2 cellular contexts compared by ENCODE assay signal in the genomic region with DNA sequence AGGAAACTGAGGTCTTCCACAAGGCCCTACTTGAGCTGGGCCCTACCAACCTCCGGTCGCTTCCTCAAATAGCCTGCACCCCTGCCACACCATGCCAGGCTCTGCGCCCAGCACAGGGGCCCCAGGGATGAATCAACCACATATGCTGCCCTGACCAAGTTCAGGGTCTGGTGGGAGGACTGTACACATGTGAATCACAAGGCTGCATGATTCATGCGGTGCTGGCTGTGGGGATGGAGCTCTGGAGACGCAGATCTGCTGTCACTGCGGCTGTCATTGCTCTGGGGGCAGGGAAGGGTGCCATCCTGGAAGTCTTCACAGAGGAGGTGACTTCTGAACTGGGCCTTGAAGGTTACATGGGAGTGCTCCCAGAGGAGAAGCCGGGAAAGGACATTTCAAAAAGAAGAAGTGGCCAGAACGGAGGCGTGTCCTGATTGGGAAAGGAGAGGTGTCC.
TF ChIP-seq lines count a peak whose summit lies in the region.

No MANE protein-coding gene starts in this region.

TF ChIP-seq in SK-N-SH, 30 proteins besides CTCF, POLR2A, EP300 and RAD21 (continues in another document):
- peak; percentile 98 for TF ChIP-seq FOSL2 (IDR thresholded peaks at IDR 0.05; ENCODE audit: borderline replicate concordance, low read depth)
- no peak for TF ChIP-seq CHD2 (IDR thresholded peaks at IDR 0.05; ENCODE audit: low read length, partially characterized antibody)
- no peak for TF ChIP-seq RCOR1 (IDR thresholded peaks at IDR 0.05; ENCODE audit: low read length)
- TF ChIP-seq TCF12 (IDR thresholded peaks at IDR 0.05), result peak; percentile 93
- TF ChIP-seq, protein P1, sequence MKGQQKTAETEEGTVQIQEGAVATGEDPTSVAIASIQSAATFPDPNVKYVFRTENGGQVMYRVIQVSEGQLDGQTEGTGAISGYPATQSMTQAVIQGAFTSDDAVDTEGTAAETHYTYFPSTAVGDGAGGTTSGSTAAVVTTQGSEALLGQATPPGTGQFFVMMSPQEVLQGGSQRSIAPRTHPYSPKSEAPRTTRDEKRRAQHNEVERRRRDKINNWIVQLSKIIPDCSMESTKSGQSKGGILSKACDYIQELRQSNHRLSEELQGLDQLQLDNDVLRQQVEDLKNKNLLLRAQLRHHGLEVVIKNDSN (IDR thresholded peaks at IDR 0.05; ENCODE audit: borderline replicate concordance, low read depth), result no peak
- no peak for TF ChIP-seq MXI1 (IDR thresholded peaks at IDR 0.05; ENCODE audit: low read depth, low read length)
- TF ChIP-seq ELF1 (IDR thresholded peaks at IDR 0.05), result no peak
- TF ChIP-seq, protein P2, sequence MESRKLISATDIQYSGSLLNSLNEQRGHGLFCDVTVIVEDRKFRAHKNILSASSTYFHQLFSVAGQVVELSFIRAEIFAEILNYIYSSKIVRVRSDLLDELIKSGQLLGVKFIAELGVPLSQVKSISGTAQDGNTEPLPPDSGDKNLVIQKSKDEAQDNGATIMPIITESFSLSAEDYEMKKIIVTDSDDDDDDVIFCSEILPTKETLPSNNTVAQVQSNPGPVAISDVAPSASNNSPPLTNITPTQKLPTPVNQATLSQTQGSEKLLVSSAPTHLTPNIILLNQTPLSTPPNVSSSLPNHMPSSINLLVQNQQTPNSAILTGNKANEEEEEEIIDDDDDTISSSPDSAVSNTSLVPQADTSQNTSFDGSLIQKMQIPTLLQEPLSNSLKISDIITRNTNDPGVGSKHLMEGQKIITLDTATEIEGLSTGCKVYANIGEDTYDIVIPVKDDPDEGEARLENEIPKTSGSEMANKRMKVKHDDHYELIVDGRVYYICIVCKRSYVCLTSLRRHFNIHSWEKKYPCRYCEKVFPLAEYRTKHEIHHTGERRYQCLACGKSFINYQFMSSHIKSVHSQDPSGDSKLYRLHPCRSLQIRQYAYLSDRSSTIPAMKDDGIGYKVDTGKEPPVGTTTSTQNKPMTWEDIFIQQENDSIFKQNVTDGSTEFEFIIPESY (IDR thresholded peaks at IDR 0.05; ENCODE audit: borderline replicate concordance, low read depth), result no peak
- TF ChIP-seq TAF1 (IDR thresholded peaks at IDR 0.05; ENCODE audit: borderline replicate concordance, low read depth, low read length), result no peak
- TF ChIP-seq SMC3 (IDR thresholded peaks at IDR 0.05; ENCODE audit: low read depth, low read length), result no peak
- TF ChIP-seq, protein P3, sequence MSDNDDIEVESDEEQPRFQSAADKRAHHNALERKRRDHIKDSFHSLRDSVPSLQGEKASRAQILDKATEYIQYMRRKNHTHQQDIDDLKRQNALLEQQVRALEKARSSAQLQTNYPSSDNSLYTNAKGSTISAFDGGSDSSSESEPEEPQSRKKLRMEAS (IDR thresholded peaks at IDR 0.05; ENCODE audit: low read depth), result peak; percentile 81; the same call in 1 of the 2 replicates
- no peak for TF ChIP-seq YY1 (IDR thresholded peaks at IDR 0.05; ENCODE audit: low read depth)
- TF ChIP-seq MEF2A (IDR thresholded peaks at IDR 0.05; ENCODE audit: borderline replicate concordance, low read depth), result no peak
- no peak for TF ChIP-seq GABPA (IDR thresholded peaks at IDR 0.05; ENCODE audit: low read depth)
- TF ChIP-seq FOXJ3 (CRISPR knock-in tag; IDR thresholded peaks at IDR 0.05), result no peak
- TF ChIP-seq SIN3A (IDR thresholded peaks at IDR 0.05; ENCODE audit: borderline replicate concordance, low read depth, low read length), result no peak
- peak; percentile 57; the same call in 1 of the 2 replicates for TF ChIP-seq NFIC (IDR thresholded peaks at IDR 0.05; ENCODE audit: borderline replicate concordance)
- TF ChIP-seq POLR2AphosphoS5 (IDR thresholded peaks at IDR 0.05; ENCODE audit: low read depth, low read length), result no peak; the same call in 1 of the 2 replicates
- no peak for TF ChIP-seq EZH2phosphoT487 (IDR thresholded peaks at IDR 0.05; ENCODE audit: borderline replicate concordance, low read depth)
- TF ChIP-seq, protein P4, sequence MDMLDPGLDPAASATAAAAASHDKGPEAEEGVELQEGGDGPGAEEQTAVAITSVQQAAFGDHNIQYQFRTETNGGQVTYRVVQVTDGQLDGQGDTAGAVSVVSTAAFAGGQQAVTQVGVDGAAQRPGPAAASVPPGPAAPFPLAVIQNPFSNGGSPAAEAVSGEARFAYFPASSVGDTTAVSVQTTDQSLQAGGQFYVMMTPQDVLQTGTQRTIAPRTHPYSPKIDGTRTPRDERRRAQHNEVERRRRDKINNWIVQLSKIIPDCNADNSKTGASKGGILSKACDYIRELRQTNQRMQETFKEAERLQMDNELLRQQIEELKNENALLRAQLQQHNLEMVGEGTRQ (IDR thresholded peaks at IDR 0.05; ENCODE audit: borderline replicate concordance, low read depth, low read length), result no peak
- no peak for TF ChIP-seq NRF1 (IDR thresholded peaks at IDR 0.05; ENCODE audit: low read depth, low read length)
- TF ChIP-seq, protein P5, sequence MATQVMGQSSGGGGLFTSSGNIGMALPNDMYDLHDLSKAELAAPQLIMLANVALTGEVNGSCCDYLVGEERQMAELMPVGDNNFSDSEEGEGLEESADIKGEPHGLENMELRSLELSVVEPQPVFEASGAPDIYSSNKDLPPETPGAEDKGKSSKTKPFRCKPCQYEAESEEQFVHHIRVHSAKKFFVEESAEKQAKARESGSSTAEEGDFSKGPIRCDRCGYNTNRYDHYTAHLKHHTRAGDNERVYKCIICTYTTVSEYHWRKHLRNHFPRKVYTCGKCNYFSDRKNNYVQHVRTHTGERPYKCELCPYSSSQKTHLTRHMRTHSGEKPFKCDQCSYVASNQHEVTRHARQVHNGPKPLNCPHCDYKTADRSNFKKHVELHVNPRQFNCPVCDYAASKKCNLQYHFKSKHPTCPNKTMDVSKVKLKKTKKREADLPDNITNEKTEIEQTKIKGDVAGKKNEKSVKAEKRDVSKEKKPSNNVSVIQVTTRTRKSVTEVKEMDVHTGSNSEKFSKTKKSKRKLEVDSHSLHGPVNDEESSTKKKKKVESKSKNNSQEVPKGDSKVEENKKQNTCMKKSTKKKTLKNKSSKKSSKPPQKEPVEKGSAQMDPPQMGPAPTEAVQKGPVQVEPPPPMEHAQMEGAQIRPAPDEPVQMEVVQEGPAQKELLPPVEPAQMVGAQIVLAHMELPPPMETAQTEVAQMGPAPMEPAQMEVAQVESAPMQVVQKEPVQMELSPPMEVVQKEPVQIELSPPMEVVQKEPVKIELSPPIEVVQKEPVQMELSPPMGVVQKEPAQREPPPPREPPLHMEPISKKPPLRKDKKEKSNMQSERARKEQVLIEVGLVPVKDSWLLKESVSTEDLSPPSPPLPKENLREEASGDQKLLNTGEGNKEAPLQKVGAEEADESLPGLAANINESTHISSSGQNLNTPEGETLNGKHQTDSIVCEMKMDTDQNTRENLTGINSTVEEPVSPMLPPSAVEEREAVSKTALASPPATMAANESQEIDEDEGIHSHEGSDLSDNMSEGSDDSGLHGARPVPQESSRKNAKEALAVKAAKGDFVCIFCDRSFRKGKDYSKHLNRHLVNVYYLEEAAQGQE (IDR thresholded peaks at IDR 0.05; ENCODE audit: low read depth, low read length), result no peak; the same call in 1 of the 2 replicates
- TF ChIP-seq GATA2 (CRISPR knock-in tag; IDR thresholded peaks at IDR 0.05), result no peak
- TF ChIP-seq FOXM1 (IDR thresholded peaks at IDR 0.05; ENCODE audit: low read depth), result no peak

TF ChIP-seq in K562, 482 proteins besides CTCF, POLR2A, EP300 and RAD21 (continues in another document):
- peak; percentile 27; the same call in 1 of the 2 replicates for TF ChIP-seq EGR1 (conservative IDR thresholded peaks at IDR 0.05)
- peak; percentile 99 for TF ChIP-seq ZFP36 (IDR thresholded peaks at IDR 0.05; ENCODE audit: low read depth, low read length, partially characterized antibody)
- TF ChIP-seq CAMTA2 (CRISPR knock-in tag; conservative IDR thresholded peaks at IDR 0.05), result no peak
- TF ChIP-seq FOSL1 (tag; conservative IDR thresholded peaks at IDR 0.05), result peak; percentile 80
- TF ChIP-seq SPI1 (IDR thresholded peaks at IDR 0.05; ENCODE audit: borderline replicate concordance, low read depth, low read length), result peak; percentile 72; the same call in 1 of the 2 replicates
- TF ChIP-seq NFRKB (IDR thresholded peaks at IDR 0.05; ENCODE audit: low read depth), result no peak
- TF ChIP-seq SRSF7 (optimal IDR thresholded peaks at IDR 0.05; ENCODE audit: low read depth, low read length), result no peak
- no peak for TF ChIP-seq SREBF1 (IDR thresholded peaks at IDR 0.05; ENCODE audit: borderline replicate concordance, low read depth, low read length)
- TF ChIP-seq JUN (IDR thresholded peaks at IDR 0.05; ENCODE audit: borderline replicate concordance, low read depth, low read length), result peak; percentile 54; the same call in 1 of the 2 replicates
- no peak for TF ChIP-seq JUN (CRISPR knock-in tag; IDR thresholded peaks at IDR 0.05; ENCODE audit: borderline replicate concordance)
- TF ChIP-seq, protein P6, sequence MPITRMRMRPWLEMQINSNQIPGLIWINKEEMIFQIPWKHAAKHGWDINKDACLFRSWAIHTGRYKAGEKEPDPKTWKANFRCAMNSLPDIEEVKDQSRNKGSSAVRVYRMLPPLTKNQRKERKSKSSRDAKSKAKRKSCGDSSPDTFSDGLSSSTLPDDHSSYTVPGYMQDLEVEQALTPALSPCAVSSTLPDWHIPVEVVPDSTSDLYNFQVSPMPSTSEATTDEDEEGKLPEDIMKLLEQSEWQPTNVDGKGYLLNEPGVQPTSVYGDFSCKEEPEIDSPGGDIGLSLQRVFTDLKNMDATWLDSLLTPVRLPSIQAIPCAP (CRISPR knock-in tag; IDR thresholded peaks at IDR 0.05; ENCODE audit: borderline replicate concordance), result no peak
- TF ChIP-seq, protein P7, sequence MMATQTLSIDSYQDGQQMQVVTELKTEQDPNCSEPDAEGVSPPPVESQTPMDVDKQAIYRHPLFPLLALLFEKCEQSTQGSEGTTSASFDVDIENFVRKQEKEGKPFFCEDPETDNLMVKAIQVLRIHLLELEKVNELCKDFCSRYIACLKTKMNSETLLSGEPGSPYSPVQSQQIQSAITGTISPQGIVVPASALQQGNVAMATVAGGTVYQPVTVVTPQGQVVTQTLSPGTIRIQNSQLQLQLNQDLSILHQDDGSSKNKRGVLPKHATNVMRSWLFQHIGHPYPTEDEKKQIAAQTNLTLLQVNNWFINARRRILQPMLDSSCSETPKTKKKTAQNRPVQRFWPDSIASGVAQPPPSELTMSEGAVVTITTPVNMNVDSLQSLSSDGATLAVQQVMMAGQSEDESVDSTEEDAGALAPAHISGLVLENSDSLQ (IDR thresholded peaks at IDR 0.05), result peak; percentile 50; the same call in 1 of the 2 replicates
- TF ChIP-seq NR2C2 (CRISPR knock-in tag; IDR thresholded peaks at IDR 0.05), result no peak
- no peak for TF ChIP-seq NR2C2 (tag; IDR thresholded peaks at IDR 0.05)
- TF ChIP-seq BRD4 (IDR thresholded peaks at IDR 0.05), result no peak
- TF ChIP-seq, protein P8, sequence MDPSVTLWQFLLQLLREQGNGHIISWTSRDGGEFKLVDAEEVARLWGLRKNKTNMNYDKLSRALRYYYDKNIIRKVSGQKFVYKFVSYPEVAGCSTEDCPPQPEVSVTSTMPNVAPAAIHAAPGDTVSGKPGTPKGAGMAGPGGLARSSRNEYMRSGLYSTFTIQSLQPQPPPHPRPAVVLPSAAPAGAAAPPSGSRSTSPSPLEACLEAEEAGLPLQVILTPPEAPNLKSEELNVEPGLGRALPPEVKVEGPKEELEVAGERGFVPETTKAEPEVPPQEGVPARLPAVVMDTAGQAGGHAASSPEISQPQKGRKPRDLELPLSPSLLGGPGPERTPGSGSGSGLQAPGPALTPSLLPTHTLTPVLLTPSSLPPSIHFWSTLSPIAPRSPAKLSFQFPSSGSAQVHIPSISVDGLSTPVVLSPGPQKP (CRISPR knock-in tag; IDR thresholded peaks at IDR 0.05), result no peak
- TF ChIP-seq ZNF436 (CRISPR knock-in tag; IDR thresholded peaks at IDR 0.05), result peak; percentile 85
- TF ChIP-seq, protein P9, sequence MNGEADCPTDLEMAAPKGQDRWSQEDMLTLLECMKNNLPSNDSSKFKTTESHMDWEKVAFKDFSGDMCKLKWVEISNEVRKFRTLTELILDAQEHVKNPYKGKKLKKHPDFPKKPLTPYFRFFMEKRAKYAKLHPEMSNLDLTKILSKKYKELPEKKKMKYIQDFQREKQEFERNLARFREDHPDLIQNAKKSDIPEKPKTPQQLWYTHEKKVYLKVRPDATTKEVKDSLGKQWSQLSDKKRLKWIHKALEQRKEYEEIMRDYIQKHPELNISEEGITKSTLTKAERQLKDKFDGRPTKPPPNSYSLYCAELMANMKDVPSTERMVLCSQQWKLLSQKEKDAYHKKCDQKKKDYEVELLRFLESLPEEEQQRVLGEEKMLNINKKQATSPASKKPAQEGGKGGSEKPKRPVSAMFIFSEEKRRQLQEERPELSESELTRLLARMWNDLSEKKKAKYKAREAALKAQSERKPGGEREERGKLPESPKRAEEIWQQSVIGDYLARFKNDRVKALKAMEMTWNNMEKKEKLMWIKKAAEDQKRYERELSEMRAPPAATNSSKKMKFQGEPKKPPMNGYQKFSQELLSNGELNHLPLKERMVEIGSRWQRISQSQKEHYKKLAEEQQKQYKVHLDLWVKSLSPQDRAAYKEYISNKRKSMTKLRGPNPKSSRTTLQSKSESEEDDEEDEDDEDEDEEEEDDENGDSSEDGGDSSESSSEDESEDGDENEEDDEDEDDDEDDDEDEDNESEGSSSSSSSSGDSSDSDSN (IDR thresholded peaks at IDR 0.05; ENCODE audit: borderline replicate concordance in 1 of 2, low read depth in 2 of 2, low read length in 2 of 2), result no peak
- TF ChIP-seq SMARCA5 (IDR thresholded peaks at IDR 0.05), result peak; percentile 90
- TF ChIP-seq, protein P10, sequence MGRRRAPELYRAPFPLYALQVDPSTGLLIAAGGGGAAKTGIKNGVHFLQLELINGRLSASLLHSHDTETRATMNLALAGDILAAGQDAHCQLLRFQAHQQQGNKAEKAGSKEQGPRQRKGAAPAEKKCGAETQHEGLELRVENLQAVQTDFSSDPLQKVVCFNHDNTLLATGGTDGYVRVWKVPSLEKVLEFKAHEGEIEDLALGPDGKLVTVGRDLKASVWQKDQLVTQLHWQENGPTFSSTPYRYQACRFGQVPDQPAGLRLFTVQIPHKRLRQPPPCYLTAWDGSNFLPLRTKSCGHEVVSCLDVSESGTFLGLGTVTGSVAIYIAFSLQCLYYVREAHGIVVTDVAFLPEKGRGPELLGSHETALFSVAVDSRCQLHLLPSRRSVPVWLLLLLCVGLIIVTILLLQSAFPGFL (CRISPR knock-in tag; IDR thresholded peaks at IDR 0.05), result no peak
- TF ChIP-seq TBL1XR1 (IDR thresholded peaks at IDR 0.05; ENCODE audit: low read length in 2 of 2), result no peak
- TF ChIP-seq ZNF146 (CRISPR knock-in tag; IDR thresholded peaks at IDR 0.05; ENCODE audit: unreplicated experiment), result no peak
- peak; percentile 65; the same call in 1 of the 2 replicates for TF ChIP-seq JUND (IDR thresholded peaks at IDR 0.05; ENCODE audit: borderline replicate concordance, low read depth, low read length)
- TF ChIP-seq JUND (tag; IDR thresholded peaks at IDR 0.05; ENCODE audit: borderline replicate concordance, low read depth, low read length), result no peak
- no peak for TF ChIP-seq ZNF3 (CRISPR knock-in tag; IDR thresholded peaks at IDR 0.05)
- TF ChIP-seq PURB (CRISPR knock-in tag; IDR thresholded peaks at IDR 0.05; ENCODE audit: low read depth), result no peak
- TF ChIP-seq PTTG1 (tag; IDR thresholded peaks at IDR 0.05; ENCODE audit: low read depth), result no peak
- TF ChIP-seq ESRRA (IDR thresholded peaks at IDR 0.05; ENCODE audit: borderline replicate concordance, low read depth), result peak; percentile 35; the same call in 1 of the 2 replicates
- TF ChIP-seq TSC22D4 (tag; IDR thresholded peaks at IDR 0.05), result no peak
- TF ChIP-seq BCOR (IDR thresholded peaks at IDR 0.05), result 0 out of 2 replicates have a peak, but pooled peaks have one; percentile 23
